Comparison of ENCODE assay signal across 23 cellular contexts in the genomic region with DNA sequence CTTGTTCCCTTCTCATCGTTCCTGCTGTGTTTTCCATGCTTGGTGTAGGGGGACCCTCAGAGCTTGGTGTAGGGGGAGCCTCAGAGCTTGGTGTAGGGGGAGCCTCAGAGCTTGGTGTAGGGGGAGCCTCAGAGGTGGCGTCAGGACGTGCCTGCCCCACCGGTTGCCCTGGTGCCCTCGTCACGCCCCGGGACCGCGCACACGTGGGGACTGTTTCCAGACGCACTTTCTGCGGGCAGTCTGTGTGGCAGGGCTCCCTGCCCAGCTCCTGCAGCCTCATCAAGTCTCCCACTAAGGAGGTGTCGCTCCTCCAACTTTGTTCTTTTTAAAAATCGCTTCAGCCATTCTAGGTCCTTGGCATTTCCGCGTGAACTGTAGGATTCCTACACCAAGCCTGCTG.
"Had no signal": no experiment of that assay in that cellular context is flagged by ENCODE, and none has a peak within 500 bp of the region (broad histone marks: within the 10 kb centered on the region; RNA-seq: fewer than 3 reads in every experiment).

No MANE protein-coding gene starts in this region.

- H3K27me3 Mint-ChIP-seq: naive thymus-derived CD8-positive, alpha-beta T cell had no signal

- DNase-seq: activated CD4-positive, alpha-beta T cell treated with anti-CD3 and anti-CD28 coated beads, Interleukin-2, amount 50 U/mL, for 1 hour; activated CD8-positive, alpha-beta memory T cell treated with anti-CD3 and anti-CD28 coated beads for 24 hours; activated CD8-positive, alpha-beta memory T cell treated with anti-CD3 and anti-CD28 coated beads, Interleukin-2, amount 50 U/mL, for 48 hours; activated gamma-delta T cell treated with Interleukin-2 at 50 U/mL for 16 hours; amniotic stem cell; body of pancreas; caudate nucleus; endodermal cell; foreskin melanocyte; glutamatergic neuron; hippocampal formation; islet precursor cell; mammary epithelial cell; nucleus accumbens; stimulated activated naive CD4-positive, alpha-beta T cell treated with Interleukin-2 at 50 U/mL for 16 hours; tibial artery had no signal

- H3K27ac Mint-ChIP-seq: endodermal cell had no signal

- H3K9me3 ChIP-seq: body of pancreas, spleen, tibial artery, vagina had no signal

- H3K4me3 ChIP-seq: body of pancreas, spleen, tibial artery, vagina had no signal

- H3K4me3 Mint-ChIP-seq: endodermal cell had no signal

- ATAC-seq: activated CD4-positive, CD25-positive, alpha-beta regulatory T cell treated with anti-CD3 and anti-CD28 coated beads, Interleukin-2, amount 50 U/mL, for 24 hours; activated naive CD4-positive, alpha-beta T cell treated with anti-CD3 and anti-CD28 coated beads, Interleukin-2, amount 50 U/mL, for 72 hours; body of pancreas; left lobe of liver; naive thymus-derived CD8-positive, alpha-beta T cell had no signal

- FAIRE-seq: colon had no signal

- H3K4me1 Mint-ChIP-seq: endodermal cell had no signal

- H3K27me3 ChIP-seq: body of pancreas, spleen, tibial artery, vagina had no signal

- H3K9me3 Mint-ChIP-seq: activated naive CD4-positive, alpha-beta T cell treated with anti-CD3 and anti-CD28 coated beads, Interleukin-2, amount 50 U/mL, for 72 hours; endodermal cell; naive thymus-derived CD8-positive, alpha-beta T cell had no signal

- H3K27ac ChIP-seq: body of pancreas, tibial artery, vagina had no signal
